Comparison of ENCODE assay signal across 1 cellular context in the genomic region with DNA sequence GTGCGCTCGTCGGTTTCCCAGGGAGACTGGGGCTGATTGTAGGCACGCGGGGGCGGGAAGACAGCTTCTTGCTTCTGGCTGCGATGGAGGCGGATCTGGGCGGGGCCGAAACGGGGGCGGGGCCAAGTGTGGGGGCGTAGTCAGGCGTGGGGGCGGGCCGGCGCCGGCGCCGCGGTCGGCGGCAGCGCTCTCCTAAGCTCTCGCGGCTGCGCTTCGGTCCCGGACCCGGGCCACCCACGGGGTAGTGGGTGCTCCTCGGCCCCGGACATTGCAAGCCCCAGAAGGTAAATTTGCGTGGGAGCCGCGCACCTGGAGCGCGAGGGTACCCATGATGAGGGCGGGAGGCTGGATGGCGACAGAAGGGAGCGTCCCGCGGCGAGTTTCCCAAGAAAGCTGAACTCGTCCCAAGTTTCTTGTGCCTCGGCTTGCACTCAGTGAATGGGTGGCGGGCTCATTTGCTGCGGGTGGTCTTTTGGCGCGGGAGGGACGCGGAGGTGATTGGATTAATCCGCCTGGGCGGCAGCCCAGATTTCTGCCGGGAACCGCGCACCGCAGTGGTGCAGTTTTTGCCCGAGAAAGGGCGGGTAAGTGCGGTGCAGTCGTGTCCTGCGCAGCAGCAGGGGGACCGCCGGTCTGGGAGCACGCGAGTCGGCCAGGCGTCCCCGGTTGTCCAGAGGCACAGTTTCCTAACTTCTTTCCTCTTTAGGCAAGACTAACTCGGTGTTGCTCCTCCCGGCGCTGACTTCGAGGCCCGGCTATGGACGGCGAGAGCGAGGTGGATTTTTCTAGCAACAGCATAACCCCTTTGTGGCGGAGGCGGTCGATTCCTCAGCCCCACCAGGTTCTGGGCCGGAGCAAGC.
TF ChIP-seq lines count a peak whose summit lies in the region.

A gene with protein sequence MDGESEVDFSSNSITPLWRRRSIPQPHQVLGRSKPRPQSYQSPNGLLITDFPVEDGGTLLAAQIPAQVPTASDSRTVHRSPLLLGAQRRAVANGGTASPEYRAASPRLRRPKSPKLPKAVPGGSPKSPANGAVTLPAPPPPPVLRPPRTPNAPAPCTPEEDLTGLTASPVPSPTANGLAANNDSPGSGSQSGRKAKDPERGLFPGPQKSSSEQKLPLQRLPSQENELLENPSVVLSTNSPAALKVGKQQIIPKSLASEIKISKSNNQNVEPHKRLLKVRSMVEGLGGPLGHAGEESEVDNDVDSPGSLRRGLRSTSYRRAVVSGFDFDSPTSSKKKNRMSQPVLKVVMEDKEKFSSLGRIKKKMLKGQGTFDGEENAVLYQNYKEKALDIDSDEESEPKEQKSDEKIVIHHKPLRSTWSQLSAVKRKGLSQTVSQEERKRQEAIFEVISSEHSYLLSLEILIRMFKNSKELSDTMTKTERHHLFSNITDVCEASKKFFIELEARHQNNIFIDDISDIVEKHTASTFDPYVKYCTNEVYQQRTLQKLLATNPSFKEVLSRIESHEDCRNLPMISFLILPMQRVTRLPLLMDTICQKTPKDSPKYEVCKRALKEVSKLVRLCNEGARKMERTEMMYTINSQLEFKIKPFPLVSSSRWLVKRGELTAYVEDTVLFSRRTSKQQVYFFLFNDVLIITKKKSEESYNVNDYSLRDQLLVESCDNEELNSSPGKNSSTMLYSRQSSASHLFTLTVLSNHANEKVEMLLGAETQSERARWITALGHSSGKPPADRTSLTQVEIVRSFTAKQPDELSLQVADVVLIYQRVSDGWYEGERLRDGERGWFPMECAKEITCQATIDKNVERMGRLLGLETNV (plus strand): TSS at position 155 of the 860 bp plus-strand sequence. CDS start 603 bp downstream, at position 758.

TF ChIP-seq in HepG2, 621 proteins besides CTCF, POLR2A, EP300 and RAD21 (continued from another document and continues in another):
- TF ChIP-seq, protein P1, sequence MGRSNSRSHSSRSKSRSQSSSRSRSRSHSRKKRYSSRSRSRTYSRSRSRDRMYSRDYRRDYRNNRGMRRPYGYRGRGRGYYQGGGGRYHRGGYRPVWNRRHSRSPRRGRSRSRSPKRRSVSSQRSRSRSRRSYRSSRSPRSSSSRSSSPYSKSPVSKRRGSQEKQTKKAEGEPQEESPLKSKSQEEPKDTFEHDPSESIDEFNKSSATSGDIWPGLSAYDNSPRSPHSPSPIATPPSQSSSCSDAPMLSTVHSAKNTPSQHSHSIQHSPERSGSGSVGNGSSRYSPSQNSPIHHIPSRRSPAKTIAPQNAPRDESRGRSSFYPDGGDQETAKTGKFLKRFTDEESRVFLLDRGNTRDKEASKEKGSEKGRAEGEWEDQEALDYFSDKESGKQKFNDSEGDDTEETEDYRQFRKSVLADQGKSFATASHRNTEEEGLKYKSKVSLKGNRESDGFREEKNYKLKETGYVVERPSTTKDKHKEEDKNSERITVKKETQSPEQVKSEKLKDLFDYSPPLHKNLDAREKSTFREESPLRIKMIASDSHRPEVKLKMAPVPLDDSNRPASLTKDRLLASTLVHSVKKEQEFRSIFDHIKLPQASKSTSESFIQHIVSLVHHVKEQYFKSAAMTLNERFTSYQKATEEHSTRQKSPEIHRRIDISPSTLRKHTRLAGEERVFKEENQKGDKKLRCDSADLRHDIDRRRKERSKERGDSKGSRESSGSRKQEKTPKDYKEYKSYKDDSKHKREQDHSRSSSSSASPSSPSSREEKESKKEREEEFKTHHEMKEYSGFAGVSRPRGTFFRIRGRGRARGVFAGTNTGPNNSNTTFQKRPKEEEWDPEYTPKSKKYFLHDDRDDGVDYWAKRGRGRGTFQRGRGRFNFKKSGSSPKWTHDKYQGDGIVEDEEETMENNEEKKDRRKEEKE (IDR thresholded peaks at IDR 0.05): no peak
- peak; percentile 54; the same call in 1 of the 2 replicates for TF ChIP-seq TBX2 (CRISPR knock-in tag; IDR thresholded peaks at IDR 0.05; ENCODE audit: borderline replicate concordance)
- TF ChIP-seq RELA (CRISPR knock-in tag; IDR thresholded peaks at IDR 0.05): no peak
- TF ChIP-seq CEBPB (IDR thresholded peaks at IDR 0.05; ENCODE audit: borderline replicate concordance, low read depth, low read length): no peak
- TF ChIP-seq SP1 (IDR thresholded peaks at IDR 0.05): no peak
- no peak for TF ChIP-seq SP1 (CRISPR knock-in tag; IDR thresholded peaks at IDR 0.05)
- TF ChIP-seq ZNF766 (CRISPR knock-in tag; IDR thresholded peaks at IDR 0.05; ENCODE audit: borderline replicate concordance): no peak
- TF ChIP-seq ZSCAN31 (CRISPR knock-in tag; IDR thresholded peaks at IDR 0.05; ENCODE audit: low read depth): peak; percentile 74; the same call in 1 of the 2 replicates
- TF ChIP-seq GFI1 (CRISPR knock-in tag; IDR thresholded peaks at IDR 0.05; ENCODE audit: borderline replicate concordance): no peak
- TF ChIP-seq, protein P2, sequence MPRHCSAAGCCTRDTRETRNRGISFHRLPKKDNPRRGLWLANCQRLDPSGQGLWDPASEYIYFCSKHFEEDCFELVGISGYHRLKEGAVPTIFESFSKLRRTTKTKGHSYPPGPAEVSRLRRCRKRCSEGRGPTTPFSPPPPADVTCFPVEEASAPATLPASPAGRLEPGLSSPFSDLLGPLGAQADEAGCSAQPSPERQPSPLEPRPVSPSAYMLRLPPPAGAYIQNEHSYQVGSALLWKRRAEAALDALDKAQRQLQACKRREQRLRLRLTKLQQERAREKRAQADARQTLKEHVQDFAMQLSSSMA (CRISPR knock-in tag; IDR thresholded peaks at IDR 0.05): 0 out of 2 replicates have a peak, but pooled peaks have one; percentile 17
- peak; percentile 65 for TF ChIP-seq ZNF564 (CRISPR knock-in tag; IDR thresholded peaks at IDR 0.05)
- TF ChIP-seq, protein P3, sequence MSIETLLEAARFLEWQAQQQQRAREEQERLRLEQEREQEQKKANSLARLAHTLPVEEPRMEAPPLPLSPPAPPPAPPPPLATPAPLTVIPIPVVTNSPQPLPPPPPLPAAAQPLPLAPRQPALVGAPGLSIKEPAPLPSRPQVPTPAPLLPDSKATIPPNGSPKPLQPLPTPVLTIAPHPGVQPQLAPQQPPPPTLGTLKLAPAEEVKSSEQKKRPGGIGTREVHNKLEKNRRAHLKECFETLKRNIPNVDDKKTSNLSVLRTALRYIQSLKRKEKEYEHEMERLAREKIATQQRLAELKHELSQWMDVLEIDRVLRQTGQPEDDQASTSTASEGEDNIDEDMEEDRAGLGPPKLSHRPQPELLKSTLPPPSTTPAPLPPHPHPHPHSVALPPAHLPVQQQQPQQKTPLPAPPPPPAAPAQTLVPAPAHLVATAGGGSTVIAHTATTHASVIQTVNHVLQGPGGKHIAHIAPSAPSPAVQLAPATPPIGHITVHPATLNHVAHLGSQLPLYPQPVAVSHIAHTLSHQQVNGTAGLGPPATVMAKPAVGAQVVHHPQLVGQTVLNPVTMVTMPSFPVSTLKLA (IDR thresholded peaks at IDR 0.05): no peak
- no peak for TF ChIP-seq ZNF251 (CRISPR knock-in tag; IDR thresholded peaks at IDR 0.05)
- TF ChIP-seq MAFG (CRISPR knock-in tag; IDR thresholded peaks at IDR 0.05): no peak
- no peak for TF ChIP-seq U2AF2 (IDR thresholded peaks at IDR 0.05; ENCODE audit: low read depth, low read length)
- TF ChIP-seq, protein P4, sequence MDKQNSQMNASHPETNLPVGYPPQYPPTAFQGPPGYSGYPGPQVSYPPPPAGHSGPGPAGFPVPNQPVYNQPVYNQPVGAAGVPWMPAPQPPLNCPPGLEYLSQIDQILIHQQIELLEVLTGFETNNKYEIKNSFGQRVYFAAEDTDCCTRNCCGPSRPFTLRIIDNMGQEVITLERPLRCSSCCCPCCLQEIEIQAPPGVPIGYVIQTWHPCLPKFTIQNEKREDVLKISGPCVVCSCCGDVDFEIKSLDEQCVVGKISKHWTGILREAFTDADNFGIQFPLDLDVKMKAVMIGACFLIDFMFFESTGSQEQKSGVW (CRISPR knock-in tag; IDR thresholded peaks at IDR 0.05; ENCODE audit: borderline replicate concordance): no peak
- TF ChIP-seq ZNF17 (CRISPR knock-in tag; IDR thresholded peaks at IDR 0.05): no peak
- TF ChIP-seq, protein P5, sequence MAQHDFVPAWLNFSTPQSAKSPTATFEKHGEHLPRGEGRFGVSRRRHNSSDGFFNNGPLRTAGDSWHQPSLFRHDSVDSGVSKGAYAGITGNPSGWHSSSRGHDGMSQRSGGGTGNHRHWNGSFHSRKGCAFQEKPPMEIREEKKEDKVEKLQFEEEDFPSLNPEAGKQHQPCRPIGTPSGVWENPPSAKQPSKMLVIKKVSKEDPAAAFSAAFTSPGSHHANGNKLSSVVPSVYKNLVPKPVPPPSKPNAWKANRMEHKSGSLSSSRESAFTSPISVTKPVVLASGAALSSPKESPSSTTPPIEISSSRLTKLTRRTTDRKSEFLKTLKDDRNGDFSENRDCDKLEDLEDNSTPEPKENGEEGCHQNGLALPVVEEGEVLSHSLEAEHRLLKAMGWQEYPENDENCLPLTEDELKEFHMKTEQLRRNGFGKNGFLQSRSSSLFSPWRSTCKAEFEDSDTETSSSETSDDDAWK (CRISPR knock-in tag; IDR thresholded peaks at IDR 0.05): no peak
- TF ChIP-seq, protein P6, sequence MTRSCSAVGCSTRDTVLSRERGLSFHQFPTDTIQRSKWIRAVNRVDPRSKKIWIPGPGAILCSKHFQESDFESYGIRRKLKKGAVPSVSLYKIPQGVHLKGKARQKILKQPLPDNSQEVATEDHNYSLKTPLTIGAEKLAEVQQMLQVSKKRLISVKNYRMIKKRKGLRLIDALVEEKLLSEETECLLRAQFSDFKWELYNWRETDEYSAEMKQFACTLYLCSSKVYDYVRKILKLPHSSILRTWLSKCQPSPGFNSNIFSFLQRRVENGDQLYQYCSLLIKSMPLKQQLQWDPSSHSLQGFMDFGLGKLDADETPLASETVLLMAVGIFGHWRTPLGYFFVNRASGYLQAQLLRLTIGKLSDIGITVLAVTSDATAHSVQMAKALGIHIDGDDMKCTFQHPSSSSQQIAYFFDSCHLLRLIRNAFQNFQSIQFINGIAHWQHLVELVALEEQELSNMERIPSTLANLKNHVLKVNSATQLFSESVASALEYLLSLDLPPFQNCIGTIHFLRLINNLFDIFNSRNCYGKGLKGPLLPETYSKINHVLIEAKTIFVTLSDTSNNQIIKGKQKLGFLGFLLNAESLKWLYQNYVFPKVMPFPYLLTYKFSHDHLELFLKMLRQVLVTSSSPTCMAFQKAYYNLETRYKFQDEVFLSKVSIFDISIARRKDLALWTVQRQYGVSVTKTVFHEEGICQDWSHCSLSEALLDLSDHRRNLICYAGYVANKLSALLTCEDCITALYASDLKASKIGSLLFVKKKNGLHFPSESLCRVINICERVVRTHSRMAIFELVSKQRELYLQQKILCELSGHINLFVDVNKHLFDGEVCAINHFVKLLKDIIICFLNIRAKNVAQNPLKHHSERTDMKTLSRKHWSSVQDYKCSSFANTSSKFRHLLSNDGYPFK (CRISPR knock-in tag; IDR thresholded peaks at IDR 0.05; ENCODE audit: borderline replicate concordance): no peak
- no peak for TF ChIP-seq GTF3A (CRISPR knock-in tag; conservative IDR thresholded peaks at IDR 0.05)
- TF ChIP-seq, protein P7, sequence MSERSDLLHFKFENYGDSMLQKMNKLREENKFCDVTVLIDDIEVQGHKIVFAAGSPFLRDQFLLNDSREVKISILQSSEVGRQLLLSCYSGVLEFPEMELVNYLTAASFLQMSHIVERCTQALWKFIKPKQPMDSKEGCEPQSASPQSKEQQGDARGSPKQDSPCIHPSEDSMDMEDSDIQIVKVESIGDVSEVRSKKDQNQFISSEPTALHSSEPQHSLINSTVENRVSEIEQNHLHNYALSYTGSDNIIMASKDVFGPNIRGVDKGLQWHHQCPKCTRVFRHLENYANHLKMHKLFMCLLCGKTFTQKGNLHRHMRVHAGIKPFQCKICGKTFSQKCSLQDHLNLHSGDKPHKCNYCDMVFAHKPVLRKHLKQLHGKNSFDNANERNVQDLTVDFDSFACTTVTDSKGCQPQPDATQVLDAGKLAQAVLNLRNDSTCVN (CRISPR knock-in tag; IDR thresholded peaks at IDR 0.05; ENCODE audit: borderline replicate concordance): no peak
- TF ChIP-seq ZNF446 (CRISPR knock-in tag; IDR thresholded peaks at IDR 0.05): no peak
- TF ChIP-seq ZNF24 (IDR thresholded peaks at IDR 0.05): no peak
- no peak; the same call in 1 of the 2 replicates for TF ChIP-seq KAT8 (CRISPR knock-in tag; IDR thresholded peaks at IDR 0.05)
- TF ChIP-seq ZNF878 (CRISPR knock-in tag; IDR thresholded peaks at IDR 0.05): no peak; the same call in 1 of the 2 replicates
- no peak for TF ChIP-seq ZNF235 (CRISPR knock-in tag; IDR thresholded peaks at IDR 0.05; ENCODE audit: borderline replicate concordance)
- TF ChIP-seq ZNF335 (CRISPR knock-in tag; IDR thresholded peaks at IDR 0.05): no peak
- TF ChIP-seq ARNT2 (CRISPR knock-in tag; IDR thresholded peaks at IDR 0.05; ENCODE audit: low read depth): no peak
- TF ChIP-seq MXD4 (CRISPR knock-in tag; IDR thresholded peaks at IDR 0.05): no peak
- TF ChIP-seq ZSCAN21 (CRISPR knock-in tag; IDR thresholded peaks at IDR 0.05; ENCODE audit: borderline replicate concordance): no peak
- no peak for TF ChIP-seq TCF7 (IDR thresholded peaks at IDR 0.05; ENCODE audit: low read depth)
- TF ChIP-seq HOXA5 (CRISPR knock-in tag; IDR thresholded peaks at IDR 0.05): no peak
- TF ChIP-seq, protein P8, sequence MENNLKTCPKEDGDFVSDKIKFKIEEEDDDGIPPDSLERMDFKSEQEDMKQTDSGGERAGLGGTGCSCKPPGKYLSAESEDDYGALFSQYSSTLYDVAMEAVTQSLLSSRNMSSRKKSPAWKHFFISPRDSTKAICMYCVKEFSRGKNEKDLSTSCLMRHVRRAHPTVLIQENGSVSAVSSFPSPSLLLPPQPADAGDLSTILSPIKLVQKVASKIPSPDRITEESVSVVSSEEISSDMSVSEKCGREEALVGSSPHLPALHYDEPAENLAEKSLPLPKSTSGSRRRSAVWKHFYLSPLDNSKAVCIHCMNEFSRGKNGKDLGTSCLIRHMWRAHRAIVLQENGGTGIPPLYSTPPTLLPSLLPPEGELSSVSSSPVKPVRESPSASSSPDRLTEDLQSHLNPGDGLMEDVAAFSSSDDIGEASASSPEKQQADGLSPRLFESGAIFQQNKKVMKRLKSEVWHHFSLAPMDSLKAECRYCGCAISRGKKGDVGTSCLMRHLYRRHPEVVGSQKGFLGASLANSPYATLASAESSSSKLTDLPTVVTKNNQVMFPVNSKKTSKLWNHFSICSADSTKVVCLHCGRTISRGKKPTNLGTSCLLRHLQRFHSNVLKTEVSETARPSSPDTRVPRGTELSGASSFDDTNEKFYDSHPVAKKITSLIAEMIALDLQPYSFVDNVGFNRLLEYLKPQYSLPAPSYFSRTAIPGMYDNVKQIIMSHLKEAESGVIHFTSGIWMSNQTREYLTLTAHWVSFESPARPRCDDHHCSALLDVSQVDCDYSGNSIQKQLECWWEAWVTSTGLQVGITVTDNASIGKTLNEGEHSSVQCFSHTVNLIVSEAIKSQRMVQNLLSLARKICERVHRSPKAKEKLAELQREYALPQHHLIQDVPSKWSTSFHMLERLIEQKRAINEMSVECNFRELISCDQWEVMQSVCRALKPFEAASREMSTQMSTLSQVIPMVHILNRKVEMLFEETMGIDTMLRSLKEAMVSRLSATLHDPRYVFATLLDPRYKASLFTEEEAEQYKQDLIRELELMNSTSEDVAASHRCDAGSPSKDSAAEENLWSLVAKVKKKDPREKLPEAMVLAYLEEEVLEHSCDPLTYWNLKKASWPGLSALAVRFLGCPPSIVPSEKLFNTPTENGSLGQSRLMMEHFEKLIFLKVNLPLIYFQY (CRISPR knock-in tag; IDR thresholded peaks at IDR 0.05; ENCODE audit: borderline replicate concordance): no peak
- TF ChIP-seq ZSCAN9 (CRISPR knock-in tag; IDR thresholded peaks at IDR 0.05; ENCODE audit: borderline replicate concordance): no peak
- TF ChIP-seq BRD4 (CRISPR knock-in tag; IDR thresholded peaks at IDR 0.05): no peak
- TF ChIP-seq ZNF274 (CRISPR knock-in tag; IDR thresholded peaks at IDR 0.05): 0 out of 2 replicates have a peak, but pooled peaks have one; percentile 24
- no peak for TF ChIP-seq ZNF12 (CRISPR knock-in tag; IDR thresholded peaks at IDR 0.05)
- TF ChIP-seq SIN3A (IDR thresholded peaks at IDR 0.05; ENCODE audit: borderline replicate concordance, low read depth, low read length): no peak
- TF ChIP-seq CBX5 (CRISPR knock-in tag; IDR thresholded peaks at IDR 0.05; ENCODE audit: borderline replicate concordance): no peak
- TF ChIP-seq PPARG (CRISPR knock-in tag; conservative IDR thresholded peaks at IDR 0.05): no peak
